In genomic region chr10:31618541-31619291, GRCh38 we compare ENCODE assay signal across 11 cellular contexts.
DNase-seq lines count a peak whose midpoint lies in the region; ATAC-seq and TF ChIP-seq lines count a peak whose summit lies in the region.
"Had no signal": no experiment of that assay in that cellular context is flagged by ENCODE, and none has a peak within 500 bp of the region (broad histone marks: within the 10 kb centered on the region; RNA-seq: fewer than 3 reads in every experiment).

No MANE protein-coding gene starts in this region.

- peak overlapping the region; percentile 30 for H2AFZ ChIP-seq in ACC112 (ENCODE audit: low read length, unreplicated experiment)

- H3K4me1 ChIP-seq in ACC112 (ENCODE audit: control insufficient read depth, insufficient read depth, low read length, unreplicated experiment), result peaks cover 21% of the 10 kb centered on the region

- H3K27ac ChIP-seq in ACC112 (ENCODE audit: low read depth, low read length), result no peak overlapping the region

- peak; percentile 19 for DNase-seq in SK-N-DZ (ENCODE audit: low spot score)
- DNase-seq in fibroblast of villous mesenchyme (ENCODE audit: low read depth), result peak; percentile 77
- no peak for DNase-seq in osteocyte (ENCODE audit: extremely low spot score, unreplicated experiment)
- DNase-seq in stimulated activated CD4-positive, alpha-beta T cell treated with anti-CD3 and anti-CD28 coated beads, Interleukin-12 subunit alpha, Interleukin-12 subunit beta, amount 100 ng/mL, for 4 hours, result no peak
- DNase-seq in C1 segment of cervical spinal cord (lab: John Stamatoyannopoulos, UW), result no peak
- DNase-seq: DMS79 treated with DMSO at 0.1 percent for 48 hours; stimulated activated CD4-positive, alpha-beta T cell treated with anti-CD3 and anti-CD28 coated beads, Interleukin-4, amount 100 ng/mL, for 1 hour had no signal

- H3K4me1 Mint-ChIP-seq in osteocyte (ENCODE audit: unreplicated experiment), result peaks cover 28% of the 10 kb centered on the region

- H3K4me3 ChIP-seq in ACC112 (ENCODE audit: low read depth, low read length) (no peak overlapping the region), fibroblast of villous mesenchyme (ENCODE audit: low read depth, low read length) (no peak overlapping the region)
- H3K4me3 ChIP-seq: ascending aorta had no signal

- no peak for ATAC-seq in GM21360 (IDR thresholded peaks at IDR 0.05; ENCODE audit: unreplicated experiment)
- ATAC-seq in GM18517 (IDR thresholded peaks at IDR 0.05; ENCODE audit: unreplicated experiment), result no peak

- H3K36me3 ChIP-seq in ACC112 (ENCODE audit: insufficient read depth, low read length), result no peaks in the 10 kb centered on the region
- H3K36me3 ChIP-seq: ascending aorta had no signal

- no peak for TF ChIP-seq CTCF in fibroblast of villous mesenchyme (IDR thresholded peaks at IDR 0.05; ENCODE audit: insufficient read depth, low read depth, low read length)
- no peak for TF ChIP-seq CTCF in osteocyte (IDR thresholded peaks at IDR 0.05)

- no peaks in the 10 kb centered on the region for H3K27me3 Mint-ChIP-seq in osteocyte (ENCODE audit: unreplicated experiment)

- peak overlapping the region; percentile 31 for H3K27ac Mint-ChIP-seq in osteocyte (ENCODE audit: unreplicated experiment)

- H3K4me3 Mint-ChIP-seq in osteocyte (ENCODE audit: unreplicated experiment), result no peak overlapping the region

- H3K36me3 Mint-ChIP-seq in osteocyte (ENCODE audit: unreplicated experiment), result no peaks in the 10 kb centered on the region

- H3K79me2 ChIP-seq in ACC112 (ENCODE audit: control insufficient read depth, insufficient read depth, low read length, unreplicated experiment), result no peaks in the 10 kb centered on the region

- H3K9me3 Mint-ChIP-seq in osteocyte (ENCODE audit: unreplicated experiment), result peaks cover 10% of the 10 kb centered on the region

- H3K27me3 ChIP-seq in ACC112 (ENCODE audit: insufficient read depth, low read length), result no peaks in the 10 kb centered on the region
- H3K27me3 ChIP-seq: ascending aorta had no signal

Comparison
In these comparisons a context has a peak if more than half of its experiments do, and no peak if none do; other contexts are left out.
1. DNase-seq: peak in SK-N-DZ (single experiment) and fibroblast of villous mesenchyme (single experiment); none in osteocyte (single experiment), stimulated activated CD4-positive, alpha-beta T cell treated with anti-CD3 and anti-CD28 coated beads, Interleukin-12 subunit alpha, Interleukin-12 subunit beta, amount 100 ng/mL, for 4 hours (single experiment) and C1 segment of cervical spinal cord (0 of 14).